ENCODE assay signal across 18 cellular contexts in genomic region chr5:67090593-67090992, GRCh38.
"Had no signal": no experiment of that assay in that cellular context is flagged by ENCODE, and none has a peak within 500 bp of the region (broad histone marks: within the 10 kb centered on the region; RNA-seq: fewer than 3 reads in every experiment).

No MANE protein-coding gene starts in this region.

- FAIRE-seq: colon, small intestine had no signal

- H3K27me3 Mint-ChIP-seq: dendritic cell treated with granulocyte-macrophage colony-stimulating factor and Interleukin-4, amounts not matched to agents 40 ng/mL and 50 ng/mL, for 4 days; naive thymus-derived CD8-positive, alpha-beta T cell had no signal

- H3K9me3 Mint-ChIP-seq: dendritic cell treated with granulocyte-macrophage colony-stimulating factor and Interleukin-4, amounts not matched to agents 40 ng/mL and 50 ng/mL, for 4 days; naive thymus-derived CD8-positive, alpha-beta T cell had no signal

- DNase-seq: gastrocnemius medialis; islet precursor cell; mammary epithelial cell; mucosa of descending colon; naive thymus-derived CD8-positive, alpha-beta T cell; posterior cingulate gyrus; sigmoid colon; small intestine; stimulated activated CD4-positive, alpha-beta T cell treated with anti-CD3 and anti-CD28 coated beads, Interleukin-12 subunit alpha, Interleukin-12 subunit beta, amount 100 ng/mL, for 4 hours; stimulated activated naive CD4-positive, alpha-beta T cell treated with Interleukin-2 at 50 U/mL for 16 hours; upper lobe of left lung; uterus had no signal

- H3K36me3 ChIP-seq: neutrophil, sigmoid colon, uterus had no signal

- H3K4me3 ChIP-seq: esophagus muscularis mucosa, gastrocnemius medialis, mucosa of descending colon, right atrium auricular region, sigmoid colon, upper lobe of left lung, uterus had no signal

- H3K27me3 ChIP-seq: esophagus muscularis mucosa, gastrocnemius medialis, neutrophil, right atrium auricular region, sigmoid colon, upper lobe of left lung, uterus had no signal

- H3K9me3 ChIP-seq: esophagus muscularis mucosa, gastrocnemius medialis, mucosa of descending colon, neutrophil, right atrium auricular region, sigmoid colon, upper lobe of left lung, uterus had no signal

- H3K4me3 Mint-ChIP-seq: dendritic cell treated with granulocyte-macrophage colony-stimulating factor and Interleukin-4, amounts not matched to agents 40 ng/mL and 50 ng/mL, for 4 days; naive thymus-derived CD8-positive, alpha-beta T cell had no signal

- H3K27ac ChIP-seq: neutrophil, right atrium auricular region had no signal

- H3K27ac Mint-ChIP-seq: dendritic cell treated with granulocyte-macrophage colony-stimulating factor and Interleukin-4, amounts not matched to agents 40 ng/mL and 50 ng/mL, for 4 days; naive thymus-derived CD8-positive, alpha-beta T cell had no signal

- ATAC-seq: gastrocnemius medialis; left lobe of liver; mucosa of descending colon; naive thymus-derived CD8-positive, alpha-beta T cell had no signal
